In the genomic region with DNA sequence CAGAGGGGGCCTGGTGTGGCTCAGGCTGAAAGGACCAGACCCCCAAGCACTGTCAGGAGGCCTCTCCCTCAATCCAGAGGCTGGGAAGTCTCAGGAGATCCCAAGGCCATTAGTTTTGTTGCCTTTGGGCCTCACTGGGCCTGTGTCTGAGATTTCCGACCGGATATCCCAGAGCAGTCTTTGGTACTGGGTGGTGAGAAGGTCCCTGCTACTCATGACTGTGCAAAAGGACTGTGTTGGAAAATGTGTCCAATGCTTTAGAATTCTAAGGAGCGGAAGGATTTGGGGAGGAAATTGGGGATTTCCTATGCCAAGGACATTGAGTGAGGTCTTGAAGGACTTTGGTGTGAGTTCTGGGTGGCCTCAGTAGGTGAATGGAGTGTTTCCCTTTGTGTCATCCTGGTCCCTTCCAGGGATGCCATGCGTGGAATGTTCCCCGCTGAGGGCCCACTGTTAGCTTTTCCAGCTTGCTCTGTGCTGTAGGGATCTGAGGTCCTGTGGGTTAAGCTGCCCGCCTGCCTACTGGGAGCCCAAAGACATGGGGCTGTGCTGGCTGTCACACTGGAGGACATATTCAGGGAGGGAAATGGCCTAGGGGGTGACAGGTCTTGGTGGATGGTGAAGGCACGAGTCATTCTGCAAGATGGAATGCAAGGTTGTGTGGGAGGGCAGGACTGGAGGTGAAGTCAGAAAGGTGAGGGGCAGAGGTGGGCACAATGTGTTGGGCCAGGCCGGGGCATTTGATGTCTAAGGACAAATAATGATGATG, we compare ENCODE assay signal across 28 cellular contexts. TPM values are rescaled to one million over a fixed set of nuclear protein-coding genes. Genes with fewer than 3 reads are reported as not detected.
DNase-seq lines count a peak whose midpoint lies in the region; ATAC-seq and TF ChIP-seq lines count a peak whose summit lies in the region.
"Had no signal": no experiment of that assay in that cellular context is flagged by ENCODE, and none has a peak within 500 bp of the region (broad histone marks: within the 10 kb centered on the region; RNA-seq: fewer than 3 reads in every experiment).

No MANE protein-coding gene starts in this region.

- WGBS in mesenchymal stem cell, result 93% methylated on average over 7 of the region's 8 CpGs
- 92 to 95% methylated on average over 8 of the region's 8 CpGs for WGBS in thyroid gland, 2 donors

- no peaks in the 10 kb centered on the region for H3K9me3 Mint-ChIP-seq in activated naive CD4-positive, alpha-beta T cell treated with anti-CD3 and anti-CD28 coated beads, Interleukin-2, amount 10 ng/mL, durations not matched to agents 7 days and 5 days
- H3K9me3 Mint-ChIP-seq: activated CD4-positive, alpha-beta memory T cell treated with anti-CD3 and anti-CD28 coated beads for 36 hours; central memory CD8-positive, alpha-beta T cell; GM23338; neural crest cell had no signal

- H2AFZ ChIP-seq in mesenchymal stem cell (ENCODE audit: low read depth, low read length), result no peak overlapping the region
- H2AFZ ChIP-seq: GM23338 had no signal

- H3K27me3 ChIP-seq in adipocyte (replicated peaks; ENCODE audit: control insufficient read depth, insufficient read depth, low read length) (no peaks in the 10 kb centered on the region), mesenchymal stem cell (ENCODE audit: control insufficient read depth in 1 of 2, insufficient read depth in 1 of 2, low read length in 2 of 2) (no peaks in the 10 kb centered on the region), thyroid gland (no peaks in the 10 kb centered on the region)
- H3K27me3 ChIP-seq: BE2C, stomach had no signal

- H3K4me3 ChIP-seq in adipocyte (ENCODE audit: low read length), result no peak overlapping the region
- no peak overlapping the region for H3K4me3 ChIP-seq in mesenchymal stem cell (ENCODE audit: insufficient read depth in 1 of 2, low read depth in 1 of 2, low read length in 2 of 2)
- H3K4me3 ChIP-seq in thyroid gland (replicated peaks in 1 of 3), result no peak overlapping the region
- H3K4me3 ChIP-seq: GM23338, spleen, stomach had no signal

- H3K4ac ChIP-seq in mesenchymal stem cell (ENCODE audit: low read depth in 1 of 2, low read length in 2 of 2), result no peak overlapping the region

- H3K79me1 ChIP-seq in mesenchymal stem cell (replicated peaks; ENCODE audit: low read length, poor library complexity, severe bottlenecking), result peaks cover 37% of the 10 kb centered on the region

- peaks cover 38% of the 10 kb centered on the region for H3K4me1 Mint-ChIP-seq in activated naive CD4-positive, alpha-beta T cell treated with anti-CD3 and anti-CD28 coated beads, Interleukin-2, amount 10 ng/mL, durations not matched to agents 7 days and 5 days
- H3K4me1 Mint-ChIP-seq: central memory CD8-positive, alpha-beta T cell had no signal

- no peak overlapping the region for H3K4me3 Mint-ChIP-seq in activated naive CD4-positive, alpha-beta T cell treated with anti-CD3 and anti-CD28 coated beads, Interleukin-2, amount 10 ng/mL, durations not matched to agents 7 days and 5 days
- H3K4me3 Mint-ChIP-seq: activated CD4-positive, alpha-beta memory T cell treated with anti-CD3 and anti-CD28 coated beads for 36 hours; central memory CD8-positive, alpha-beta T cell; GM23338; neural crest cell had no signal

- peaks cover 30% of the 10 kb centered on the region for H3K27me3 Mint-ChIP-seq in activated naive CD4-positive, alpha-beta T cell treated with anti-CD3 and anti-CD28 coated beads, Interleukin-2, amount 10 ng/mL, durations not matched to agents 7 days and 5 days

- H3K36me3 ChIP-seq in adipocyte (ENCODE audit: control insufficient read depth, insufficient read depth, low read length, severe bottlenecking) (peaks cover 92% of the 10 kb centered on the region), mesenchymal stem cell (ENCODE audit: control insufficient read depth in 1 of 2, insufficient read depth in 2 of 2, low read depth in 1 of 2, low read length in 2 of 2) (peaks cover 22 to 92% of the 10 kb centered on the region in 2 experiments), thyroid gland (peaks cover 5 to 9% of the 10 kb centered on the region in 2 donors)

- no peak overlapping the region for H4K8ac ChIP-seq in mesenchymal stem cell (ENCODE audit: low read length)

- H3K4me1 ChIP-seq in adipocyte (ENCODE audit: control insufficient read depth, insufficient read depth, low read length), result peaks cover 91% of the 10 kb centered on the region
- H3K4me1 ChIP-seq in mesenchymal stem cell (ENCODE audit: control insufficient read depth, insufficient read depth, low read depth, low read length), result peaks cover 31% of the 10 kb centered on the region
- H3K4me1 ChIP-seq in thyroid gland, result peaks cover 38 to 99% of the 10 kb centered on the region in 2 donors

- H4K91ac ChIP-seq in mesenchymal stem cell (ENCODE audit: low read length), result no peak overlapping the region

- peak overlapping the region; percentile 68 for H3K27ac Mint-ChIP-seq in activated naive CD4-positive, alpha-beta T cell treated with anti-CD3 and anti-CD28 coated beads, Interleukin-2, amount 10 ng/mL, durations not matched to agents 7 days and 5 days
- H3K27ac Mint-ChIP-seq: activated CD4-positive, alpha-beta memory T cell treated with anti-CD3 and anti-CD28 coated beads for 36 hours; GM23338 had no signal

- no peak overlapping the region for H2BK12ac ChIP-seq in mesenchymal stem cell (ENCODE audit: low read length in 2 of 2)

- peak overlapping the region; percentile 43 for H2AK5ac ChIP-seq in mesenchymal stem cell (ENCODE audit: low read length, severe bottlenecking)

- no peaks in the 10 kb centered on the region for H3K36me3 Mint-ChIP-seq in activated naive CD4-positive, alpha-beta T cell treated with anti-CD3 and anti-CD28 coated beads, Interleukin-2, amount 10 ng/mL, durations not matched to agents 7 days and 5 days
- H3K36me3 Mint-ChIP-seq: activated CD4-positive, alpha-beta memory T cell treated with anti-CD3 and anti-CD28 coated beads for 36 hours had no signal

- H2BK120ac ChIP-seq in mesenchymal stem cell (ENCODE audit: low read depth, low read length), result no peak overlapping the region

- H3K9ac ChIP-seq in adipocyte (ENCODE audit: low read length), result peak overlapping the region; percentile 4
- H3K9ac ChIP-seq in mesenchymal stem cell (ENCODE audit: low read length), result no peak overlapping the region

- no peak overlapping the region for H3K23ac ChIP-seq in mesenchymal stem cell (ENCODE audit: low read length in 2 of 2)

- no peaks in the 10 kb centered on the region for H3K9me3 ChIP-seq in adipocyte (ENCODE audit: control insufficient read depth, low read length)
- H3K9me3 ChIP-seq in mesenchymal stem cell (ENCODE audit: control insufficient read depth, low read length), result no peaks in the 10 kb centered on the region
- H3K9me3 ChIP-seq in thyroid gland, result no peaks in the 10 kb centered on the region
- H3K9me3 ChIP-seq: BE2C, spleen, stomach had no signal

- TF ChIP-seq CTCF in thyroid gland (IDR thresholded peaks at IDR 0.05), result no peak

- intact Hi-C loops in thyroid gland (cut with DNase I), result no loop called here

- TF ChIP-seq POLR2A in thyroid gland (IDR thresholded peaks at IDR 0.05), result no peak

- H2BK15ac ChIP-seq in mesenchymal stem cell (ENCODE audit: low read depth, poor library complexity, severe bottlenecking), result no peak overlapping the region

- ATAC-seq in HG02610 (IDR thresholded peaks at IDR 0.05; ENCODE audit: unreplicated experiment), result no peak
- ATAC-seq: GM23338, PC-3 had no signal

- CTCF ChIA-PET in activated naive CD4-positive, alpha-beta T cell treated with anti-CD3 and anti-CD28 coated beads, Interleukin-2, amount 10 ng/mL, durations not matched to agents 7 days and 5 days (lab: Charles Lee), result interaction anchor here (0.6 kb wide), 1 partner anchor 390 kb away, joined by 3 read pairs; no protein-coding TSS in a partner anchor

- no peak overlapping the region for H3K18ac ChIP-seq in mesenchymal stem cell (ENCODE audit: low read depth in 1 of 2, low read length in 2 of 2)

- H2BK5ac ChIP-seq in mesenchymal stem cell (ENCODE audit: low read depth, low read length, poor library complexity, severe bottlenecking), result no peak overlapping the region

- no peak overlapping the region for H3K14ac ChIP-seq in mesenchymal stem cell (ENCODE audit: low read length in 2 of 2)

- no peak overlapping the region for H3K27ac ChIP-seq in mesenchymal stem cell (ENCODE audit: low read length, poor library complexity, severe bottlenecking)
- peak overlapping the region in 2 of 3 donors; percentile 21 to 36 for H3K27ac ChIP-seq in thyroid gland
- H3K27ac ChIP-seq in substantia nigra (ENCODE audit: low read depth, low read length, poor library complexity, severe bottlenecking), result no peak overlapping the region
- H3K27ac ChIP-seq: spleen had no signal

- DNase-seq in activated naive CD4-positive, alpha-beta T cell treated with anti-CD3 and anti-CD28 coated beads, Interleukin-2, amount 10 ng/mL, durations not matched to agents 7 days and 5 days, result no peak
- DNase-seq in activated naive CD4-positive, alpha-beta T cell treated with Interleukin-2 at 50 U/mL for 16 hours, result no peak
- DNase-seq in adipocyte (ENCODE audit: low read depth), result no peak
- DNase-seq in mesenchymal stem cell, result no peak
- no peak for DNase-seq in thyroid gland
- no peak for DNase-seq in GM19240 (ENCODE audit: insufficient read length, low spot score)
- no peak for DNase-seq in substantia nigra (lab: John Stamatoyannopoulos, UW)
- DNase-seq: activated CD4-positive, alpha-beta memory T cell treated with anti-CD3 and anti-CD28 coated beads for 36 hours; activated naive CD4-positive, alpha-beta T cell; activated T-cell treated with anti-CD3 and anti-CD28 coated beads, Interleukin-2, amount 50 U/mL, for 1 hour; anterior cingulate cortex; BE2C; foreskin melanocyte; hypothalamus; KBM-7; midbrain; MV-4-11; NCI-H1694 treated with DMSO at 0.1 percent for 48 hours; NCI-H2227 treated with DMSO at 0.1 percent for 48 hours; NCI-H82; PC-3; spleen; stimulated activated CD4-positive, alpha-beta T cell treated with anti-CD3 and anti-CD28 coated beads, Interleukin-4, amount 100 ng/mL, for 24 hours; stomach had no signal

- H3K4me2 ChIP-seq in mesenchymal stem cell (ENCODE audit: low read length, poor library complexity, severe bottlenecking), result no peak overlapping the region
- H3K4me2 ChIP-seq: GM23338 had no signal

RNA-seq across cellular contexts. Expression of gene SMAD6, which starts 16.4 kb away (rescaled TPM):
- 5.5 TPM for polyA plus RNA-seq in mesenchymal stem cell (2013, experiment 1 of 2)
- polyA plus RNA-seq in mesenchymal stem cell (2013, experiment 2 of 2), result 5.6 TPM
- total RNA-seq in thyroid gland, result 100 to 1,000 TPM in 1 of 4 donors, 10 to 100 TPM in 3; 59.3 to 118 (median 62.3) TPM

Comparison
In these comparisons a context has a peak if more than half of its experiments do, and no peak if none do; other contexts are left out.
1. H3K27ac ChIP-seq: peak in thyroid gland (2 of 3); none in mesenchymal stem cell (single experiment) and substantia nigra (single experiment).